ENCODE assay signal across 18 cellular contexts in the genomic region with DNA sequence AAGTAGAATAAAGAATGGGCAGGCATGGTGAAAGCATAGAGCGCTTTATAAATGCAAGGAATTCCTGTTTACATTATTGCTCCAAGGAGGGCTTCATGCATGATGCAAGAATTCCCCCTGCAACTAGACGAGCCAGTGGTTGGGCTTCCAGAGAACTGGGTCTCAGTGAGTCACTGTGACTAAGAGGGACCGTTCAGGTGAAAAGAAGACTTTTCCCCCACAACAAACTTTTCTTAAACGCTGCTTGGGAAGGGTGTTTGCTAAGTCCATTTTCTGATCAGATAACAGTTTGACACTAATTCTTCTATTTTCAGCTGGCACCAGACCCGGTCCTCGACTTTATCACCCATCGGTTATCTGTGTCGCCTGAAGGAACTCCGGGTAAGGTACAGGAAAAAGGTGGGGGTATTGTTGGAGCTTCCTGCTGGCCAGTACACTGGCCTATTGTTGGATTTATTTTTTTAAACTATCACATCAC. TPM values are rescaled to one million over a fixed set of nuclear protein-coding genes. Genes with fewer than 3 reads are reported as not detected.
DNase-seq lines count a peak whose midpoint lies in the region; ATAC-seq and TF ChIP-seq lines count a peak whose summit lies in the region.
"Had no signal": no experiment of that assay in that cellular context is flagged by ENCODE, and none has a peak within 500 bp of the region (broad histone marks: within the 10 kb centered on the region; RNA-seq: fewer than 3 reads in every experiment).

No MANE protein-coding gene starts in this region.

- DNase-seq in SK-N-SH, result no peak
- DNase-seq in fibroblast of lung (ENCODE audit: low read depth in 2 of 2), result peak; percentile 61 to 94
- no peak for DNase-seq in left lung
- no peak for DNase-seq in aorta
- DNase-seq in C1 segment of cervical spinal cord (lab: John Stamatoyannopoulos, UW), result no peak
- DNase-seq in activated naive CD4-positive, alpha-beta T cell treated with anti-CD3 and anti-CD28 coated beads for 36 hours, result no peak
- no peak for DNase-seq in nucleus accumbens (lab: John Stamatoyannopoulos, UW)
- DNase-seq: activated naive CD8-positive, alpha-beta T cell treated with anti-CD3 and anti-CD28 coated beads, Interleukin-2, amount 50 U/mL, for 24 hours; COR-L47; immature natural killer cell; NCI-H2029 treated with DMSO at 0.1 percent for 48 hours; stimulated activated CD4-positive, alpha-beta T cell treated with anti-CD3 and anti-CD28 coated beads, Interleukin-2, amount 100 ng/mL, for 48 hours; T-helper 2 cell had no signal

- peak in 1 of 2 experiments; percentile 17; a peak in 1 of 4 replicates for TF ChIP-seq EP300 in SK-N-SH (IDR thresholded peaks at IDR 0.05; ENCODE audit: borderline replicate concordance in 1 of 2, low read depth in 1 of 2, low read length in 1 of 2)

- POLR2A ChIA-PET in SK-N-SH (lab: Yijun Ruan, JAX), result no interaction called here

- intact Hi-C loops in left lung (cut with DNase I), result no loop called here
- intact Hi-C loops in aorta (cut with DNase I), result no loop called here
- intact Hi-C loops in activated naive CD4-positive, alpha-beta T cell treated with anti-CD3 and anti-CD28 coated beads for 36 hours (cut with micrococcal nuclease), result no loop called here

- H3K36me3 ChIP-seq in SK-N-SH (replicated peaks in 1 of 2; ENCODE audit: control insufficient read depth in 1 of 2, insufficient read depth in 2 of 2, low read length in 1 of 2) (no peaks in the 10 kb centered on the region), fibroblast of lung (ENCODE audit: control insufficient read depth, insufficient read depth, low read length) (no peaks in the 10 kb centered on the region), left lung (no peaks in the 10 kb centered on the region), aorta (ENCODE audit: control insufficient read depth in 1 of 2, insufficient read depth in 2 of 2, low read length in 1 of 2) (no peaks in the 10 kb centered on the region)
- H3K36me3 ChIP-seq: ovary had no signal

- H4K20me1 ChIP-seq in SK-N-SH (ENCODE audit: insufficient read depth), result no peaks in the 10 kb centered on the region
- no peaks in the 10 kb centered on the region for H4K20me1 ChIP-seq in fibroblast of lung (ENCODE audit: control insufficient read depth, extremely low read depth, insufficient read depth, low read length)

- H3K27me3 Mint-ChIP-seq in activated naive CD4-positive, alpha-beta T cell treated with anti-CD3 and anti-CD28 coated beads for 36 hours (ENCODE audit: low read depth), result no peaks in the 10 kb centered on the region
- H3K27me3 Mint-ChIP-seq: activated naive CD8-positive, alpha-beta T cell treated with anti-CD3 and anti-CD28 coated beads, Interleukin-2, amount 50 U/mL, for 24 hours had no signal

- peak overlapping the region in 1 of 2 experiments; percentile 28; a peak in 1 of 4 replicates for H3K4me3 ChIP-seq in SK-N-SH (ENCODE audit: low read depth in 2 of 2, low read length in 1 of 2)
- no peak overlapping the region for H3K4me3 ChIP-seq in fibroblast of lung (replicated peaks in 1 of 4; ENCODE audit: control extremely low read depth in 1 of 4, insufficient read depth in 1 of 4, low read depth in 3 of 4, low read length in 4 of 4)
- H3K4me3 ChIP-seq in left lung, result no peak overlapping the region
- no peak overlapping the region for H3K4me3 ChIP-seq in aorta (ENCODE audit: low read length in 2 of 2)
- H3K4me3 ChIP-seq: ovary had no signal

- peak overlapping the region in 1 of 2 experiments; percentile 95; a peak in 2 of 4 replicates for H3K27ac ChIP-seq in SK-N-SH (ENCODE audit: low read depth in 2 of 2, low read length in 1 of 2)
- no peak overlapping the region for H3K27ac ChIP-seq in fibroblast of lung (ENCODE audit: insufficient read depth, low read length)
- peak overlapping the region in 1 of 2 donors; percentile 74 for H3K27ac ChIP-seq in left lung
- no peak overlapping the region for H3K27ac ChIP-seq in aorta (ENCODE audit: low read depth in 1 of 2, low read length in 2 of 2)
- H3K27ac ChIP-seq: 22Rv1, ovary had no signal

- peaks cover 51% of the 10 kb centered on the region for H3F3A ChIP-seq in SK-N-SH (replicated peaks; ENCODE audit: insufficient read depth)

- H3K36me3 Mint-ChIP-seq in activated naive CD4-positive, alpha-beta T cell treated with anti-CD3 and anti-CD28 coated beads for 36 hours (ENCODE audit: low read depth), result no peaks in the 10 kb centered on the region

- H3K27me3 ChIP-seq in SK-N-SH (ENCODE audit: insufficient read depth) (no peaks in the 10 kb centered on the region), fibroblast of lung (ENCODE audit: control insufficient read depth, insufficient read depth, low read length) (no peaks in the 10 kb centered on the region), left lung (no peaks in the 10 kb centered on the region), aorta (ENCODE audit: control insufficient read depth in 1 of 2, insufficient read depth in 2 of 2, low read length in 1 of 2) (peaks cover 0 to 2% of the 10 kb centered on the region in 2 donors)
- H3K27me3 ChIP-seq: ovary had no signal

- CTCF ChIA-PET in SK-N-SH (lab: Yijun Ruan, JAX), result no interaction called here
- CTCF ChIA-PET in activated naive CD4-positive, alpha-beta T cell treated with anti-CD3 and anti-CD28 coated beads for 36 hours (lab: Charles Lee), result no interaction called here

- H3K4me2 ChIP-seq in SK-N-SH (peak overlapping the region; percentile 65), fibroblast of lung (ENCODE audit: extremely low read depth, insufficient read depth, low read length) (no peak overlapping the region)

- H3K9me2 ChIP-seq in SK-N-SH, result no peaks in the 10 kb centered on the region

- no peak for TF ChIP-seq CTCF in SK-N-SH (IDR thresholded peaks at IDR 0.05)
- TF ChIP-seq CTCF in fibroblast of lung (conservative IDR thresholded peaks at IDR 0.05 in 1 of 2, IDR thresholded peaks at IDR 0.05 in 1 of 2; ENCODE audit: low read depth in 1 of 2, low read length in 2 of 2), result no peak
- no peak for TF ChIP-seq CTCF in left lung (IDR thresholded peaks at IDR 0.05)

- no peak overlapping the region for H3K4me3 Mint-ChIP-seq in activated naive CD4-positive, alpha-beta T cell treated with anti-CD3 and anti-CD28 coated beads for 36 hours
- H3K4me3 Mint-ChIP-seq: activated naive CD8-positive, alpha-beta T cell treated with anti-CD3 and anti-CD28 coated beads, Interleukin-2, amount 50 U/mL, for 24 hours; immature natural killer cell; stimulated activated naive CD8-positive, alpha-beta T cell treated with anti-CD3 and anti-CD28 coated beads, Interleukin-15, Interleukin-2, amounts not matched to agents 100 ng/mL and 50 ng/mL, for 24 hours had no signal

- H3K79me2 ChIP-seq in SK-N-SH (ENCODE audit: insufficient read depth) (peaks cover 21% of the 10 kb centered on the region), fibroblast of lung (ENCODE audit: control insufficient read depth, insufficient read depth, low read length) (no peaks in the 10 kb centered on the region)

- no peaks in the 10 kb centered on the region for H3K4me1 Mint-ChIP-seq in activated naive CD4-positive, alpha-beta T cell treated with anti-CD3 and anti-CD28 coated beads for 36 hours (ENCODE audit: low read depth)
- H3K4me1 Mint-ChIP-seq: activated naive CD8-positive, alpha-beta T cell treated with anti-CD3 and anti-CD28 coated beads, Interleukin-2, amount 50 U/mL, for 24 hours had no signal

- H3K9ac ChIP-seq in SK-N-SH, result peak overlapping the region; percentile 20; the same call in 1 of the 2 replicates
- no peak overlapping the region for H3K9ac ChIP-seq in fibroblast of lung (ENCODE audit: insufficient read depth, low read length)

- no peak for TF ChIP-seq RAD21 in SK-N-SH (IDR thresholded peaks at IDR 0.05; ENCODE audit: low read length)

- 26% methylated on average over 9 of the region's 9 CpGs for WGBS in SK-N-SH (ENCODE audit: low lambda C conversion rate)
- WGBS in aorta, 2 donors, result 70 to 72% methylated on average over 9 of the region's 9 CpGs

- H3K4me1 ChIP-seq in SK-N-SH (ENCODE audit: control insufficient read depth in 1 of 2, insufficient read depth in 2 of 2, low read depth in 1 of 2, low read length in 1 of 2), result peaks cover 0 to 41% of the 10 kb centered on the region in 2 experiments; a peak in 2 of 4 replicates
- H3K4me1 ChIP-seq in fibroblast of lung (ENCODE audit: control insufficient read depth, extremely low read depth, insufficient read depth, low read length), result peaks cover 15% of the 10 kb centered on the region
- no peaks in the 10 kb centered on the region for H3K4me1 ChIP-seq in left lung
- H3K4me1 ChIP-seq in aorta (ENCODE audit: control insufficient read depth in 1 of 2, insufficient read depth in 2 of 2, low read length in 2 of 2), result no peaks in the 10 kb centered on the region

- H3K27ac Mint-ChIP-seq in activated naive CD4-positive, alpha-beta T cell treated with anti-CD3 and anti-CD28 coated beads for 36 hours, result no peak overlapping the region
- H3K27ac Mint-ChIP-seq: activated naive CD8-positive, alpha-beta T cell treated with anti-CD3 and anti-CD28 coated beads, Interleukin-2, amount 50 U/mL, for 24 hours; immature natural killer cell; stimulated activated naive CD8-positive, alpha-beta T cell treated with anti-CD3 and anti-CD28 coated beads, Interleukin-15, Interleukin-2, amounts not matched to agents 100 ng/mL and 50 ng/mL, for 24 hours had no signal

- ATAC-seq in SK-N-SH treated with all-trans-retinoic acid at 6 μM for 48 hours (no peak), left lung (peak; percentile 51), aorta (ENCODE audit: low FRiP score) (peak; percentile 39)
- ATAC-seq: activated naive CD8-positive, alpha-beta T cell treated with anti-CD3 and anti-CD28 coated beads, Interleukin-2, amount 50 U/mL, for 24 hours had no signal

- H3K9me3 ChIP-seq in SK-N-SH, result no peaks in the 10 kb centered on the region
- no peaks in the 10 kb centered on the region for H3K9me3 ChIP-seq in fibroblast of lung (ENCODE audit: control insufficient read depth, insufficient read depth, low read depth, low read length)
- no peaks in the 10 kb centered on the region for H3K9me3 ChIP-seq in left lung
- H3K9me3 ChIP-seq in aorta (ENCODE audit: control insufficient read depth, low read length), result no peaks in the 10 kb centered on the region
- H3K9me3 ChIP-seq: ovary had no signal

- H3K9me3 Mint-ChIP-seq in activated naive CD4-positive, alpha-beta T cell treated with anti-CD3 and anti-CD28 coated beads for 36 hours, result no peaks in the 10 kb centered on the region
- H3K9me3 Mint-ChIP-seq: activated naive CD8-positive, alpha-beta T cell treated with anti-CD3 and anti-CD28 coated beads, Interleukin-2, amount 50 U/mL, for 24 hours; immature natural killer cell; stimulated activated naive CD8-positive, alpha-beta T cell treated with anti-CD3 and anti-CD28 coated beads, Interleukin-15, Interleukin-2, amounts not matched to agents 100 ng/mL and 50 ng/mL, for 24 hours had no signal

- H2AFZ ChIP-seq in SK-N-SH (ENCODE audit: low read depth) (peak overlapping the region; percentile 66; the same call in 1 of the 2 replicates), fibroblast of lung (ENCODE audit: low read length) (no peak overlapping the region)

RNA-seq across cellular contexts. Expression of gene LDB2, which starts 40.1 kb away (rescaled TPM):
- polyA plus RNA-seq in SK-N-SH (2012; rRNA removed) (11.0 and 18.5 TPM in 2 replicates), fibroblast of lung (41.6 and 65.2 TPM in 2 replicates), aorta (10 to 100 TPM; 11.0 to 20.0 TPM)
- polyA plus RNA-seq in SK-N-SH (2012; cell fraction: cytosol; rRNA removed), result 9.3 and 12.4 TPM in 2 replicates
- polyA plus RNA-seq in SK-N-SH (2012; cell fraction: nucleus; rRNA removed), result 9.8 and 14.2 TPM in 2 replicates
- total RNA-seq in fibroblast of lung (40.6 and 78.3 TPM in 2 replicates), left lung (10 to 100 TPM; 37.7 to 74.0 TPM), aorta (100 to 1,000 TPM in 1 of 2 donors, 10 to 100 TPM in 1; 91.5 to 128 TPM)
- 17.2 and 22.2 TPM in 2 replicates for polyA plus RNA-seq in fibroblast of lung (2012)
- 156 and 160 TPM in 2 replicates for polyA minus RNA-seq in fibroblast of lung (ENCODE audit: low replicate concordance)
- not detected for total RNA-seq in activated naive CD4-positive, alpha-beta T cell treated with anti-CD3 and anti-CD28 coated beads for 36 hours
- total RNA-seq: activated CD8-positive, alpha-beta memory T cell treated with anti-CD3 and anti-CD28 coated beads for 36 hours had no signal

Comparison
In these comparisons a context has a peak if more than half of its experiments do, and no peak if none do; other contexts are left out.
1. DNase-seq: peak in fibroblast of lung (2 of 2); none in SK-N-SH (single experiment), left lung (0 of 2), aorta (0 of 2), C1 segment of cervical spinal cord (0 of 14), activated naive CD4-positive, alpha-beta T cell treated with anti-CD3 and anti-CD28 coated beads for 36 hours (single experiment) and nucleus accumbens (0 of 56).
2. RNA of gene LDB2, which starts 40.1 kb away (total RNA-seq): 91.5 to 128 TPM in aorta, 40.6 to 78.3 TPM in fibroblast of lung and 37.7 to 74.0 TPM in left lung; not detected in activated naive CD4-positive, alpha-beta T cell treated with anti-CD3 and anti-CD28 coated beads for 36 hours; every median in the first group is over 10 times any median in the second.